Comparison of ENCODE assay signal across 2 cellular contexts in the genomic region with DNA sequence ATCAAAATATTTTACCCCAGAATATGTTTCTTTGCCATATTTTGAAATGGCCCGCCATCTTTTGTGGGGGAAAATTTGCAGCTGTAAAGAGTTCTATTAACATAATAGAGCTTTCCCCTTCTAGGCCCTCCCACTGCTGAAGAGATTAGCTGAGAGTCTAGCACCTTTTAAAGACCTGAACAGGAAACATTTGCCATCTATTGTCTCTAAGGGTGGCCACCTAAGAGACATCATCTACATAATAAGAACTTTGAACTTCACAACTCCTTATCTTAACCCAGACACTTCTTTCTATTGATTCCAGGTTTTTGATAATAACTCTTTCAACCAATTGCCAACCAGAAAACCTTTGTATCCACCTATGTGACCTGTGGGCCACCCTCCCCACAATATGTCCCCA.
TF ChIP-seq lines count a peak whose summit lies in the region.

No MANE protein-coding gene starts in this region.

TF ChIP-seq in GM23338, 12 proteins besides CTCF, POLR2A, EP300 and RAD21:
- TF ChIP-seq JUNB (IDR thresholded peaks at IDR 0.05; ENCODE audit: unreplicated experiment), result no peak
- TF ChIP-seq NANOG (IDR thresholded peaks at IDR 0.05; ENCODE audit: borderline replicate concordance), result peak; percentile 45; the same call in 1 of the 2 replicates

TF ChIP-seq in HepG2, 621 proteins besides CTCF, POLR2A, EP300 and RAD21:
- TF ChIP-seq ZFYVE20 (CRISPR knock-in tag; IDR thresholded peaks at IDR 0.05; ENCODE audit: borderline replicate concordance, low read depth) (no peak), PHF8 (CRISPR knock-in tag; IDR thresholded peaks at IDR 0.05) (no peak), ZZZ3 (CRISPR knock-in tag; IDR thresholded peaks at IDR 0.05; ENCODE audit: borderline replicate concordance) (no peak), ZBTB8A (CRISPR knock-in tag; IDR thresholded peaks at IDR 0.05; ENCODE audit: borderline replicate concordance, low read depth) (no peak), SP1 (IDR thresholded peaks at IDR 0.05) (no peak), SP1 (CRISPR knock-in tag; IDR thresholded peaks at IDR 0.05) (no peak), ZNF335 (CRISPR knock-in tag; IDR thresholded peaks at IDR 0.05) (no peak), KDM4B (CRISPR knock-in tag; IDR thresholded peaks at IDR 0.05) (no peak), ZNF674 (CRISPR knock-in tag; IDR thresholded peaks at IDR 0.05; ENCODE audit: low read depth) (no peak), ZNF44 (CRISPR knock-in tag; IDR thresholded peaks at IDR 0.05) (no peak), NFRKB (IDR thresholded peaks at IDR 0.05) (no peak), SMARCE1 (IDR thresholded peaks at IDR 0.05; ENCODE audit: borderline replicate concordance) (no peak), HOXA7 (CRISPR knock-in tag; IDR thresholded peaks at IDR 0.05) (no peak), MAFG (CRISPR knock-in tag; IDR thresholded peaks at IDR 0.05) (no peak), ELF4 (CRISPR knock-in tag; IDR thresholded peaks at IDR 0.05; ENCODE audit: borderline replicate concordance) (no peak), GTF2F1 (IDR thresholded peaks at IDR 0.05; ENCODE audit: low read length) (no peak)
- TF ChIP-seq, protein P1, sequence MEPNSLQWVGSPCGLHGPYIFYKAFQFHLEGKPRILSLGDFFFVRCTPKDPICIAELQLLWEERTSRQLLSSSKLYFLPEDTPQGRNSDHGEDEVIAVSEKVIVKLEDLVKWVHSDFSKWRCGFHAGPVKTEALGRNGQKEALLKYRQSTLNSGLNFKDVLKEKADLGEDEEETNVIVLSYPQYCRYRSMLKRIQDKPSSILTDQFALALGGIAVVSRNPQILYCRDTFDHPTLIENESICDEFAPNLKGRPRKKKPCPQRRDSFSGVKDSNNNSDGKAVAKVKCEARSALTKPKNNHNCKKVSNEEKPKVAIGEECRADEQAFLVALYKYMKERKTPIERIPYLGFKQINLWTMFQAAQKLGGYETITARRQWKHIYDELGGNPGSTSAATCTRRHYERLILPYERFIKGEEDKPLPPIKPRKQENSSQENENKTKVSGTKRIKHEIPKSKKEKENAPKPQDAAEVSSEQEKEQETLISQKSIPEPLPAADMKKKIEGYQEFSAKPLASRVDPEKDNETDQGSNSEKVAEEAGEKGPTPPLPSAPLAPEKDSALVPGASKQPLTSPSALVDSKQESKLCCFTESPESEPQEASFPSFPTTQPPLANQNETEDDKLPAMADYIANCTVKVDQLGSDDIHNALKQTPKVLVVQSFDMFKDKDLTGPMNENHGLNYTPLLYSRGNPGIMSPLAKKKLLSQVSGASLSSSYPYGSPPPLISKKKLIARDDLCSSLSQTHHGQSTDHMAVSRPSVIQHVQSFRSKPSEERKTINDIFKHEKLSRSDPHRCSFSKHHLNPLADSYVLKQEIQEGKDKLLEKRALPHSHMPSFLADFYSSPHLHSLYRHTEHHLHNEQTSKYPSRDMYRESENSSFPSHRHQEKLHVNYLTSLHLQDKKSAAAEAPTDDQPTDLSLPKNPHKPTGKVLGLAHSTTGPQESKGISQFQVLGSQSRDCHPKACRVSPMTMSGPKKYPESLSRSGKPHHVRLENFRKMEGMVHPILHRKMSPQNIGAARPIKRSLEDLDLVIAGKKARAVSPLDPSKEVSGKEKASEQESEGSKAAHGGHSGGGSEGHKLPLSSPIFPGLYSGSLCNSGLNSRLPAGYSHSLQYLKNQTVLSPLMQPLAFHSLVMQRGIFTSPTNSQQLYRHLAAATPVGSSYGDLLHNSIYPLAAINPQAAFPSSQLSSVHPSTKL (CRISPR knock-in tag; IDR thresholded peaks at IDR 0.05), result no peak
- TF ChIP-seq, protein P2, sequence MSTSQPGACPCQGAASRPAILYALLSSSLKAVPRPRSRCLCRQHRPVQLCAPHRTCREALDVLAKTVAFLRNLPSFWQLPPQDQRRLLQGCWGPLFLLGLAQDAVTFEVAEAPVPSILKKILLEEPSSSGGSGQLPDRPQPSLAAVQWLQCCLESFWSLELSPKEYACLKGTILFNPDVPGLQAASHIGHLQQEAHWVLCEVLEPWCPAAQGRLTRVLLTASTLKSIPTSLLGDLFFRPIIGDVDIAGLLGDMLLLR (CRISPR knock-in tag; IDR thresholded peaks at IDR 0.05), result no peak
